ENCODE assay signal across 2 cellular contexts in genomic region chr10:32232378-32232777, GRCh38.
TF ChIP-seq lines count a peak whose summit lies in the region.

No MANE protein-coding gene starts in this region.

TF ChIP-seq in GM23338, 12 proteins besides CTCF, POLR2A, EP300 and RAD21:
- TF ChIP-seq NANOG (IDR thresholded peaks at IDR 0.05; ENCODE audit: borderline replicate concordance), result no peak
- no peak for TF ChIP-seq EZH2phosphoT487 (IDR thresholded peaks at IDR 0.05; ENCODE audit: unreplicated experiment)
- no peak for TF ChIP-seq ZNF462 (CRISPR knock-in tag; IDR thresholded peaks at IDR 0.05)

TF ChIP-seq in H1, 55 proteins besides CTCF, POLR2A, EP300 and RAD21:
- TF ChIP-seq TBP (IDR thresholded peaks at IDR 0.05; ENCODE audit: low read depth, low read length) (peak; percentile 29; the same call in 1 of the 2 replicates), MAX (IDR thresholded peaks at IDR 0.05) (peak; percentile 93), TEAD4 (IDR thresholded peaks at IDR 0.05; ENCODE audit: low read depth, low read length) (peak; percentile 89), CEBPB (IDR thresholded peaks at IDR 0.05; ENCODE audit: low read depth, low read length) (no peak), CTBP2 (IDR thresholded peaks at IDR 0.05; ENCODE audit: borderline replicate concordance, insufficient read depth, insufficient read length, low read length) (no peak), TAF1 (IDR thresholded peaks at IDR 0.05; ENCODE audit: low read depth, low read length) (peak; percentile 57; the same call in 1 of the 2 replicates), E2F6 (IDR thresholded peaks at IDR 0.05) (peak; percentile 96), SIX5 (IDR thresholded peaks at IDR 0.05; ENCODE audit: low read depth, low read length) (no peak), USF2 (IDR thresholded peaks at IDR 0.05; ENCODE audit: low read length) (no peak)
TF ChIP-seq in H1: peak in this region for 5.
